Comparison of ENCODE assay signal across 1 cellular context in the genomic region with DNA sequence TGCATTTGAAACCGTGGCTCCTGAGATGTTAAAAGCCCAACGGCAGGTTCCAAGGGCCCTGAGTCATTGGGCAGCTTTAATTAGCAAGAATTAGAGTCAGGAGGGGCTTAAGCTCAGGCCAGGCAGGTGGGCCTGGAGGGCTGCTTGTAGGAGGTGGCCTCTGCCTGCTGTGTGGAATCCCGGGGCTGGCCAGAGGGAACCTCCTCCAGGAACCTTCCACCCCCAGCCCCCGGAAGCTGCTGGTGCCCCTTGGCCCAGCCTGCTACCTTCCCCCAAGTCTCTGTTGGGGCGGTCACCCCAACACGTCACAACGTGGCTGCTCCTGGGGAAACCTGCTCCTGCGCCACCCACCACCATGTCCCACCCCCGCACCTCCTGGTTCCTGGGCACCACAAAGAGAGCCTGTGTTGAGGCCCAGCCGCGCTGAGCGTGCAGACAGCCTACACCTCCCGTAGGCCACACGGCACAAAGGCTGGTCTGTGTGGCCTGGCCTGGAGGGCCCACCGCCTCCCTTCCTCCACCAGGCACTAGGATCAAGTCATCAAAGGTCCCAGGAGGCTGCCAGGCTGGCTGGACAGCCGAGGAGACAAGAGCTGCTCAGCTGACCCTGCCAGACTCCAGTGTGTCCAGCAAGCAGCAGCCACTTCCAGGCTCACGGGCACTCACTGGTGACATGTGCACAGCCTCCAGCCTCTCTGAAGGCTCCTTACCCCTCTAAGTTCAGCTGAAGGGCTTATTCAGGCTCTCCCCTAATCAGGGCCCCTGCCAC.
A peak's percentile ranks its signal among the peaks of the same experiment; 100 is the strongest.
TF ChIP-seq lines count a peak whose summit lies in the region.

No MANE protein-coding gene starts in this region.

TF ChIP-seq in HepG2, 621 proteins besides CTCF, POLR2A, EP300 and RAD21 (continued from another document and continues in another):
- TF ChIP-seq, protein P1, sequence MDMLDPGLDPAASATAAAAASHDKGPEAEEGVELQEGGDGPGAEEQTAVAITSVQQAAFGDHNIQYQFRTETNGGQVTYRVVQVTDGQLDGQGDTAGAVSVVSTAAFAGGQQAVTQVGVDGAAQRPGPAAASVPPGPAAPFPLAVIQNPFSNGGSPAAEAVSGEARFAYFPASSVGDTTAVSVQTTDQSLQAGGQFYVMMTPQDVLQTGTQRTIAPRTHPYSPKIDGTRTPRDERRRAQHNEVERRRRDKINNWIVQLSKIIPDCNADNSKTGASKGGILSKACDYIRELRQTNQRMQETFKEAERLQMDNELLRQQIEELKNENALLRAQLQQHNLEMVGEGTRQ (IDR thresholded peaks at IDR 0.05; ENCODE audit: low read depth, low read length): peak; percentile 21; the same call in 1 of the 2 replicates
- TF ChIP-seq, protein P1 (CRISPR knock-in tag; IDR thresholded peaks at IDR 0.05; ENCODE audit: borderline replicate concordance): no peak
- peak; percentile 67; the same call in 1 of the 2 replicates for TF ChIP-seq MIER2 (CRISPR knock-in tag; IDR thresholded peaks at IDR 0.05)
- TF ChIP-seq MZF1 (CRISPR knock-in tag; IDR thresholded peaks at IDR 0.05; ENCODE audit: borderline replicate concordance): 0 out of 2 replicates have a peak, but pooled peaks have one; percentile 92
- TF ChIP-seq ZBTB7B (CRISPR knock-in tag; IDR thresholded peaks at IDR 0.05): peak; percentile 93; the same call in 1 of the 2 replicates
- peak; percentile 57 for TF ChIP-seq PHF8 (CRISPR knock-in tag; IDR thresholded peaks at IDR 0.05)
- TF ChIP-seq, protein P2, sequence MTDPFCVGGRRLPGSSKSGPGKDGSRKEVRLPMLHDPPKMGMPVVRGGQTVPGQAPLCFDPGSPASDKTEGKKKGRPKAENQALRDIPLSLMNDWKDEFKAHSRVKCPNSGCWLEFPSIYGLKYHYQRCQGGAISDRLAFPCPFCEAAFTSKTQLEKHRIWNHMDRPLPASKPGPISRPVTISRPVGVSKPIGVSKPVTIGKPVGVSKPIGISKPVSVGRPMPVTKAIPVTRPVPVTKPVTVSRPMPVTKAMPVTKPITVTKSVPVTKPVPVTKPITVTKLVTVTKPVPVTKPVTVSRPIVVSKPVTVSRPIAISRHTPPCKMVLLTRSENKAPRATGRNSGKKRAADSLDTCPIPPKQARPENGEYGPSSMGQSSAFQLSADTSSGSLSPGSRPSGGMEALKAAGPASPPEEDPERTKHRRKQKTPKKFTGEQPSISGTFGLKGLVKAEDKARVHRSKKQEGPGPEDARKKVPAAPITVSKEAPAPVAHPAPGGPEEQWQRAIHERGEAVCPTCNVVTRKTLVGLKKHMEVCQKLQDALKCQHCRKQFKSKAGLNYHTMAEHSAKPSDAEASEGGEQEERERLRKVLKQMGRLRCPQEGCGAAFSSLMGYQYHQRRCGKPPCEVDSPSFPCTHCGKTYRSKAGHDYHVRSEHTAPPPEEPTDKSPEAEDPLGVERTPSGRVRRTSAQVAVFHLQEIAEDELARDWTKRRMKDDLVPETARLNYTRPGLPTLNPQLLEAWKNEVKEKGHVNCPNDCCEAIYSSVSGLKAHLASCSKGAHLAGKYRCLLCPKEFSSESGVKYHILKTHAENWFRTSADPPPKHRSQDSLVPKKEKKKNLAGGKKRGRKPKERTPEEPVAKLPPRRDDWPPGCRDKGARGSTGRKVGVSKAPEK (CRISPR knock-in tag; IDR thresholded peaks at IDR 0.05; ENCODE audit: borderline replicate concordance): 0 out of 2 replicates have a peak, but pooled peaks have one; percentile 68
- TF ChIP-seq, protein P3, sequence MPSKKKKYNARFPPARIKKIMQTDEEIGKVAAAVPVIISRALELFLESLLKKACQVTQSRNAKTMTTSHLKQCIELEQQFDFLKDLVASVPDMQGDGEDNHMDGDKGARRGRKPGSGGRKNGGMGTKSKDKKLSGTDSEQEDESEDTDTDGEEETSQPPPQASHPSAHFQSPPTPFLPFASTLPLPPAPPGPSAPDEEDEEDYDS (CRISPR knock-in tag; IDR thresholded peaks at IDR 0.05): peak; percentile 78
- peak; percentile 51; the same call in 1 of the 2 replicates for TF ChIP-seq KAT8 (CRISPR knock-in tag; IDR thresholded peaks at IDR 0.05)
- TF ChIP-seq ZNF660 (CRISPR knock-in tag; IDR thresholded peaks at IDR 0.05; ENCODE audit: borderline replicate concordance, low read depth): no peak
- peak; percentile 91 for TF ChIP-seq ZNF768 (CRISPR knock-in tag; IDR thresholded peaks at IDR 0.05)
- peak; percentile 37; the same call in 1 of the 2 replicates for TF ChIP-seq ZNF839 (CRISPR knock-in tag; IDR thresholded peaks at IDR 0.05; ENCODE audit: borderline replicate concordance)
- TF ChIP-seq ZBTB38 (CRISPR knock-in tag; IDR thresholded peaks at IDR 0.05): peak; percentile 99
- peak; percentile 79 for TF ChIP-seq RCOR2 (CRISPR knock-in tag; IDR thresholded peaks at IDR 0.05)
- TF ChIP-seq, protein P4, sequence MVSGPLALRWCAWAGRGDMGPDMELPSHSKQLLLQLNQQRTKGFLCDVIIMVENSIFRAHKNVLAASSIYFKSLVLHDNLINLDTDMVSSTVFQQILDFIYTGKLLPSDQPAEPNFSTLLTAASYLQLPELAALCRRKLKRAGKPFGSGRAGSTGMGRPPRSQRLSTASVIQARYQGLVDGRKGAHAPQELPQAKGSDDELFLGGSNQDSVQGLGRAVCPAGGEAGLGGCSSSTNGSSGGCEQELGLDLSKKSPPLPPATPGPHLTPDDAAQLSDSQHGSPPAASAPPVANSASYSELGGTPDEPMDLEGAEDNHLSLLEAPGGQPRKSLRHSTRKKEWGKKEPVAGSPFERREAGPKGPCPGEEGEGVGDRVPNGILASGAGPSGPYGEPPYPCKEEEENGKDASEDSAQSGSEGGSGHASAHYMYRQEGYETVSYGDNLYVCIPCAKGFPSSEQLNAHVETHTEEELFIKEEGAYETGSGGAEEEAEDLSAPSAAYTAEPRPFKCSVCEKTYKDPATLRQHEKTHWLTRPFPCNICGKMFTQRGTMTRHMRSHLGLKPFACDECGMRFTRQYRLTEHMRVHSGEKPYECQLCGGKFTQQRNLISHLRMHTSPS (CRISPR knock-in tag; IDR thresholded peaks at IDR 0.05; ENCODE audit: low read depth): peak; percentile 97
- peak; percentile 58; the same call in 1 of the 2 replicates for TF ChIP-seq ELF1 (CRISPR knock-in tag; IDR thresholded peaks at IDR 0.05)
- TF ChIP-seq, protein P5, sequence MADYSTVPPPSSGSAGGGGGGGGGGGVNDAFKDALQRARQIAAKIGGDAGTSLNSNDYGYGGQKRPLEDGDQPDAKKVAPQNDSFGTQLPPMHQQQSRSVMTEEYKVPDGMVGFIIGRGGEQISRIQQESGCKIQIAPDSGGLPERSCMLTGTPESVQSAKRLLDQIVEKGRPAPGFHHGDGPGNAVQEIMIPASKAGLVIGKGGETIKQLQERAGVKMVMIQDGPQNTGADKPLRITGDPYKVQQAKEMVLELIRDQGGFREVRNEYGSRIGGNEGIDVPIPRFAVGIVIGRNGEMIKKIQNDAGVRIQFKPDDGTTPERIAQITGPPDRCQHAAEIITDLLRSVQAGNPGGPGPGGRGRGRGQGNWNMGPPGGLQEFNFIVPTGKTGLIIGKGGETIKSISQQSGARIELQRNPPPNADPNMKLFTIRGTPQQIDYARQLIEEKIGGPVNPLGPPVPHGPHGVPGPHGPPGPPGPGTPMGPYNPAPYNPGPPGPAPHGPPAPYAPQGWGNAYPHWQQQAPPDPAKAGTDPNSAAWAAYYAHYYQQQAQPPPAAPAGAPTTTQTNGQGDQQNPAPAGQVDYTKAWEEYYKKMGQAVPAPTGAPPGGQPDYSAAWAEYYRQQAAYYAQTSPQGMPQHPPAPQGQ (CRISPR knock-in tag; IDR thresholded peaks at IDR 0.05; ENCODE audit: borderline replicate concordance): 0 out of 2 replicates have a peak, but pooled peaks have one; percentile 80
- peak; percentile 83; the same call in 1 of the 2 replicates for TF ChIP-seq ZNF614 (CRISPR knock-in tag; IDR thresholded peaks at IDR 0.05; ENCODE audit: borderline replicate concordance)
- 0 out of 2 replicates have a peak, but pooled peaks have one; percentile 79 for TF ChIP-seq SMAD1 (CRISPR knock-in tag; IDR thresholded peaks at IDR 0.05; ENCODE audit: borderline replicate concordance, low read depth)
- TF ChIP-seq, protein P6, sequence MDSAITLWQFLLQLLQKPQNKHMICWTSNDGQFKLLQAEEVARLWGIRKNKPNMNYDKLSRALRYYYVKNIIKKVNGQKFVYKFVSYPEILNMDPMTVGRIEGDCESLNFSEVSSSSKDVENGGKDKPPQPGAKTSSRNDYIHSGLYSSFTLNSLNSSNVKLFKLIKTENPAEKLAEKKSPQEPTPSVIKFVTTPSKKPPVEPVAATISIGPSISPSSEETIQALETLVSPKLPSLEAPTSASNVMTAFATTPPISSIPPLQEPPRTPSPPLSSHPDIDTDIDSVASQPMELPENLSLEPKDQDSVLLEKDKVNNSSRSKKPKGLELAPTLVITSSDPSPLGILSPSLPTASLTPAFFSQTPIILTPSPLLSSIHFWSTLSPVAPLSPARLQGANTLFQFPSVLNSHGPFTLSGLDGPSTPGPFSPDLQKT (CRISPR knock-in tag; IDR thresholded peaks at IDR 0.05; ENCODE audit: borderline replicate concordance): no peak
- TF ChIP-seq NRL (CRISPR knock-in tag; IDR thresholded peaks at IDR 0.05; ENCODE audit: borderline replicate concordance): peak; percentile 64; the same call in 1 of the 2 replicates
- TF ChIP-seq SAP130 (CRISPR knock-in tag; IDR thresholded peaks at IDR 0.05; ENCODE audit: low read depth): peak; percentile 68; the same call in 1 of the 2 replicates
- peak; percentile 69; the same call in 1 of the 2 replicates for TF ChIP-seq ZNF335 (CRISPR knock-in tag; IDR thresholded peaks at IDR 0.05)
- TF ChIP-seq RNF2 (conservative IDR thresholded peaks at IDR 0.05; ENCODE audit: low read depth): no peak
- TF ChIP-seq ZFP90 (CRISPR knock-in tag; IDR thresholded peaks at IDR 0.05; ENCODE audit: borderline replicate concordance): peak; percentile 57; the same call in 1 of the 2 replicates
- TF ChIP-seq NFKB2 (CRISPR knock-in tag; IDR thresholded peaks at IDR 0.05; ENCODE audit: borderline replicate concordance): peak; percentile 82
- TF ChIP-seq, protein P7, sequence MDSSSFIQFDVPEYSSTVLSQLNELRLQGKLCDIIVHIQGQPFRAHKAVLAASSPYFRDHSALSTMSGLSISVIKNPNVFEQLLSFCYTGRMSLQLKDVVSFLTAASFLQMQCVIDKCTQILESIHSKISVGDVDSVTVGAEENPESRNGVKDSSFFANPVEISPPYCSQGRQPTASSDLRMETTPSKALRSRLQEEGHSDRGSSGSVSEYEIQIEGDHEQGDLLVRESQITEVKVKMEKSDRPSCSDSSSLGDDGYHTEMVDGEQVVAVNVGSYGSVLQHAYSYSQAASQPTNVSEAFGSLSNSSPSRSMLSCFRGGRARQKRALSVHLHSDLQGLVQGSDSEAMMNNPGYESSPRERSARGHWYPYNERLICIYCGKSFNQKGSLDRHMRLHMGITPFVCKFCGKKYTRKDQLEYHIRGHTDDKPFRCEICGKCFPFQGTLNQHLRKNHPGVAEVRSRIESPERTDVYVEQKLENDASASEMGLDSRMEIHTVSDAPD (CRISPR knock-in tag; IDR thresholded peaks at IDR 0.05): 0 out of 2 replicates have a peak, but pooled peaks have one; percentile 78
- no peak for TF ChIP-seq NFATC3 (CRISPR knock-in tag; IDR thresholded peaks at IDR 0.05)
- TF ChIP-seq EZH2 (conservative IDR thresholded peaks at IDR 0.05; ENCODE audit: low read depth, low read length): no peak
- peak; percentile 33; the same call in 1 of the 2 replicates for TF ChIP-seq ZNF772 (CRISPR knock-in tag; IDR thresholded peaks at IDR 0.05)
- no peak for TF ChIP-seq ZNF337 (CRISPR knock-in tag; IDR thresholded peaks at IDR 0.05; ENCODE audit: borderline replicate concordance, low read depth)
- TF ChIP-seq, protein P8, sequence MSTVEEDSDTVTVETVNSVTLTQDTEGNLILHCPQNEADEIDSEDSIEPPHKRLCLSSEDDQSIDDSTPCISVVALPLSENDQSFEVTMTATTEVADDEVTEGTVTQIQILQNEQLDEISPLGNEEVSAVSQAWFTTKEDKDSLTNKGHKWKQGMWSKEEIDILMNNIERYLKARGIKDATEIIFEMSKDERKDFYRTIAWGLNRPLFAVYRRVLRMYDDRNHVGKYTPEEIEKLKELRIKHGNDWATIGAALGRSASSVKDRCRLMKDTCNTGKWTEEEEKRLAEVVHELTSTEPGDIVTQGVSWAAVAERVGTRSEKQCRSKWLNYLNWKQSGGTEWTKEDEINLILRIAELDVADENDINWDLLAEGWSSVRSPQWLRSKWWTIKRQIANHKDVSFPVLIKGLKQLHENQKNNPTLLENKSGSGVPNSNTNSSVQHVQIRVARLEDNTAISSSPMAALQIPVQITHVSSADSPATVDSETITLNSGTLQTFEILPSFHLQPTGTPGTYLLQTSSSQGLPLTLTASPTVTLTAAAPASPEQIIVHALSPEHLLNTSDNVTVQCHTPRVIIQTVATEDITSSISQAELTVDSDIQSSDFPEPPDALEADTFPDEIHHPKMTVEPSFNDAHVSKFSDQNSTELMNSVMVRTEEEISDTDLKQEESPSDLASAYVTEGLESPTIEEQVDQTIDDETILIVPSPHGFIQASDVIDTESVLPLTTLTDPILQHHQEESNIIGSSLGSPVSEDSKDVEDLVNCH (CRISPR knock-in tag; IDR thresholded peaks at IDR 0.05): no peak
- peak; percentile 22 for TF ChIP-seq HNRNPH1 (optimal IDR thresholded peaks at IDR 0.05; ENCODE audit: low read depth, low read length)
- TF ChIP-seq, protein P9, sequence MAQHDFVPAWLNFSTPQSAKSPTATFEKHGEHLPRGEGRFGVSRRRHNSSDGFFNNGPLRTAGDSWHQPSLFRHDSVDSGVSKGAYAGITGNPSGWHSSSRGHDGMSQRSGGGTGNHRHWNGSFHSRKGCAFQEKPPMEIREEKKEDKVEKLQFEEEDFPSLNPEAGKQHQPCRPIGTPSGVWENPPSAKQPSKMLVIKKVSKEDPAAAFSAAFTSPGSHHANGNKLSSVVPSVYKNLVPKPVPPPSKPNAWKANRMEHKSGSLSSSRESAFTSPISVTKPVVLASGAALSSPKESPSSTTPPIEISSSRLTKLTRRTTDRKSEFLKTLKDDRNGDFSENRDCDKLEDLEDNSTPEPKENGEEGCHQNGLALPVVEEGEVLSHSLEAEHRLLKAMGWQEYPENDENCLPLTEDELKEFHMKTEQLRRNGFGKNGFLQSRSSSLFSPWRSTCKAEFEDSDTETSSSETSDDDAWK (CRISPR knock-in tag; IDR thresholded peaks at IDR 0.05): no peak
- no peak for TF ChIP-seq NFRKB (IDR thresholded peaks at IDR 0.05)
- peak; percentile 92 for TF ChIP-seq AGO1 (IDR thresholded peaks at IDR 0.05; ENCODE audit: low read depth, low read length, poor library complexity, severe bottlenecking)
- 0 out of 2 replicates have a peak, but pooled peaks have one; percentile 13 for TF ChIP-seq ZNF160 (CRISPR knock-in tag; IDR thresholded peaks at IDR 0.05)
- TF ChIP-seq, protein P10, sequence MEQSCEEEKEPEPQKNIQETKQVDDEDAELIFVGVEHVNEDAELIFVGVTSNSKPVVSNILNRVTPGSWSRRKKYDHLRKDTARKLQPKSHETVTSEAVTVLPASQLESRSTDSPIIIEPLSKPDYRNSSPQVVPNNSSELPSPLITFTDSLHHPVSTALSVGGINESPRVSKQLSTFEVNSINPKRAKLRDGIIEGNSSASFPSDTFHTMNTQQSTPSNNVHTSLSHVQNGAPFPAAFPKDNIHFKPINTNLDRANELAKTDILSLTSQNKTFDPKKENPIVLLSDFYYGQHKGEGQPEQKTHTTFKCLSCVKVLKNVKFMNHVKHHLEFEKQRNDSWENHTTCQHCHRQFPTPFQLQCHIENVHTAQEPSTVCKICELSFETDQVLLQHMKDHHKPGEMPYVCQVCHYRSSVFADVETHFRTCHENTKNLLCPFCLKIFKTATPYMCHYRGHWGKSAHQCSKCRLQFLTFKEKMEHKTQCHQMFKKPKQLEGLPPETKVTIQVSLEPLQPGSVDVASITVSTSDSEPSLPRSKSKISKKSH (CRISPR knock-in tag; IDR thresholded peaks at IDR 0.05; ENCODE audit: borderline replicate concordance): no peak
